Comparison of ENCODE assay signal across 27 cellular contexts in the genomic region with DNA sequence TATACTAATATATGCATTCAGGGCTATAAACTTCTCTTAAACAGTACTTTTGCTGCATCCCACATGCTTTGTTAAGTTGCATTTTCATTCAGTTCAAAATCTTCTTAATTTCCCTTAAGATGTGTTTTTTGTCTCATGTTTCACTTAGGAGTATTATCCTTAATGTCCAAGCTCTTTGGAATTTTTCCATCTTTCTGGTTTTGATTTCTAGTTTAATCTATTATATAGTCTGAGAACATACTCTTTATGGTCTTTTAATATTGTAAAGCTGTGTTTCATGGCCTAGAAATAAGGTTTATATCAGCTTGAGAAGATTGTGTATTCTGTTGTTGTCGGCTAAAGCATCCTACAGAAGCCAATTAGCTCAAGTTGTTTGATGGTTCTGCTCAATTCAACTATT.
"Had no signal": no experiment of that assay in that cellular context is flagged by ENCODE, and none has a peak within 500 bp of the region (broad histone marks: within the 10 kb centered on the region; RNA-seq: fewer than 3 reads in every experiment).

No MANE protein-coding gene starts in this region.

- H3K9me3 ChIP-seq: esophagus muscularis mucosa, gastroesophageal sphincter, lower lobe of right lung, prostate gland, right lobe of liver, tibial artery, upper lobe of left lung, vagina had no signal

- H3K4me1 Mint-ChIP-seq: memory B cell; naive B cell; nephron progenitor cell; stimulated activated memory B cell treated with anti-CD40 and anti-IgM and Interleukin-4, amounts not matched to agents 10 μg/mL and 1 μg/mL and 100 μg/mL, for 72 hours had no signal

- H3K36me3 ChIP-seq: esophagus muscularis mucosa, gastroesophageal sphincter, left ventricle myocardium inferior, lower lobe of right lung, prostate gland, right lobe of liver, spleen, tibial artery, upper lobe of left lung, vagina had no signal

- H3K36me3 Mint-ChIP-seq: memory B cell; naive B cell; stimulated activated memory B cell treated with anti-CD40 and anti-IgM and Interleukin-4, amounts not matched to agents 10 μg/mL and 1 μg/mL and 100 μg/mL, for 72 hours had no signal

- H3K4me3 ChIP-seq: esophagus muscularis mucosa, gastroesophageal sphincter, left ventricle myocardium inferior, lower lobe of right lung, prostate gland, right lobe of liver, spleen, tibial artery, upper lobe of left lung, vagina had no signal

- H3K27me3 Mint-ChIP-seq: dendritic cell treated with granulocyte-macrophage colony-stimulating factor and Interleukin-4, amounts not matched to agents 40 ng/mL and 50 ng/mL, for 4 days; effector memory CD8-positive, alpha-beta T cell; memory B cell; naive B cell; stimulated activated memory B cell treated with anti-CD40 and anti-IgM and Interleukin-4, amounts not matched to agents 10 μg/mL and 1 μg/mL and 100 μg/mL, for 72 hours; stimulated activated naive CD8-positive, alpha-beta T cell treated with anti-CD3 and anti-CD28 coated beads, Interleukin-15, Interleukin-2, amounts not matched to agents 100 ng/mL and 50 ng/mL, for 24 hours had no signal

- H3K27ac ChIP-seq: epithelial cell of prostate, esophagus muscularis mucosa, gastroesophageal sphincter, left ventricle myocardium inferior, lower lobe of right lung, parathyroid adenoma, prostate gland, right lobe of liver, spleen, tibial artery, upper lobe of left lung, vagina had no signal

- H3K9me3 Mint-ChIP-seq: nephron progenitor cell had no signal

- DNase-seq: effector memory CD8-positive, alpha-beta T cell; foreskin fibroblast; kidney; left cardiac atrium; left ventricle myocardium inferior; lower lobe of right lung; midbrain; naive B cell; nephron progenitor cell; retina; right lobe of liver; spleen; stimulated activated CD4-positive, alpha-beta T cell treated with anti-CD3 and anti-CD28 coated beads, Interleukin-15, amount 100 ng/mL, for 24 hours; stimulated activated CD4-positive, alpha-beta T cell treated with anti-CD3 and anti-CD28 coated beads, Interleukin-1b, Interleukin-23, amount 100 ng/mL, for 48 hours; stimulated activated CD4-positive, alpha-beta T cell treated with anti-CD3 and anti-CD28 coated beads, Interleukin-4, amount 100 ng/mL, for 24 hours; tibial artery; upper lobe of left lung had no signal

- H3K27me3 ChIP-seq: esophagus muscularis mucosa, gastroesophageal sphincter, right lobe of liver, spleen, tibial artery, upper lobe of left lung, vagina had no signal

- H3K4me3 Mint-ChIP-seq: dendritic cell treated with granulocyte-macrophage colony-stimulating factor and Interleukin-4, amounts not matched to agents 40 ng/mL and 50 ng/mL, for 4 days; effector memory CD8-positive, alpha-beta T cell; memory B cell; naive B cell; nephron progenitor cell; stimulated activated memory B cell treated with anti-CD40 and anti-IgM and Interleukin-4, amounts not matched to agents 10 μg/mL and 1 μg/mL and 100 μg/mL, for 72 hours; stimulated activated naive CD8-positive, alpha-beta T cell treated with anti-CD3 and anti-CD28 coated beads, Interleukin-15, Interleukin-2, amounts not matched to agents 100 ng/mL and 50 ng/mL, for 24 hours had no signal

- H3K27ac Mint-ChIP-seq: dendritic cell treated with granulocyte-macrophage colony-stimulating factor and Interleukin-4, amounts not matched to agents 40 ng/mL and 50 ng/mL, for 4 days; effector memory CD8-positive, alpha-beta T cell; memory B cell; naive B cell; nephron progenitor cell; stimulated activated memory B cell treated with anti-CD40 and anti-IgM and Interleukin-4, amounts not matched to agents 10 μg/mL and 1 μg/mL and 100 μg/mL, for 72 hours; stimulated activated naive CD8-positive, alpha-beta T cell treated with anti-CD3 and anti-CD28 coated beads, Interleukin-15, Interleukin-2, amounts not matched to agents 100 ng/mL and 50 ng/mL, for 24 hours had no signal
